Comparison of ENCODE assay signal across 9 cellular contexts in genomic region chr17:44170499-44171201, GRCh38. TPM values are rescaled to one million over a fixed set of nuclear protein-coding genes. Genes with fewer than 3 reads are reported as not detected.
A peak's percentile ranks its signal among the peaks of the same experiment; 100 is the strongest.
DNase-seq lines count a peak whose midpoint lies in the region; ATAC-seq and TF ChIP-seq lines count a peak whose summit lies in the region.
"Had no signal": no experiment of that assay in that cellular context is flagged by ENCODE, and none has a peak within 500 bp of the region (broad histone marks: within the 10 kb centered on the region; RNA-seq: fewer than 3 reads in every experiment).

A gene with protein sequence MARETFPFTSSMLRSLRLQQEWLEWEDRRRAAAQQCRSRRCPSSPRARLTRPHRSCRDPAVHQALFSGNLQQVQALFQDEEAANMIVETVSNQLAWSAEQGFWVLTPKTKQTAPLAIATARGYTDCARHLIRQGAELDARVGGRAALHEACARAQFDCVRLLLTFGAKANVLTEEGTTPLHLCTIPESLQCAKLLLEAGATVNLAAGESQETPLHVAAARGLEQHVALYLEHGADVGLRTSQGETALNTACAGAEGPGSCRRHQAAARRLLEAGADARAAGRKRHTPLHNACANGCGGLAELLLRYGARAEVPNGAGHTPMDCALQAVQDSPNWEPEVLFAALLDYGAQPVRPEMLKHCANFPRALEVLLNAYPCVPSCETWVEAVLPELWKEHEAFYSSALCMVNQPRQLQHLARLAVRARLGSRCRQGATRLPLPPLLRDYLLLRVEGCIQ (plus strand): TSS chr17:44170704. CDS start chr17:44170790, 86 bp downstream.

- no peak for TF ChIP-seq CTCF in glutamatergic neuron (IDR thresholded peaks at IDR 0.05; ENCODE audit: partially characterized antibody, unreplicated experiment)
- TF ChIP-seq CTCF in parathyroid adenoma (IDR thresholded peaks at IDR 0.05), result no peak
- TF ChIP-seq CTCF in breast epithelium (IDR thresholded peaks at IDR 0.05), result no peak

- H3K9me3 ChIP-seq in NT2/D1 (ENCODE audit: insufficient read depth, low read length) (no peaks in the 10 kb centered on the region), parathyroid adenoma (ENCODE audit: control insufficient read depth, low read length) (no peaks in the 10 kb centered on the region), breast epithelium (no peaks in the 10 kb centered on the region)

- H3K9ac ChIP-seq in NT2/D1 (ENCODE audit: insufficient read length, low read depth), result peak within 1 kb of the TSS; percentile 52
- no peak within 1 kb of the TSS for H3K9ac ChIP-seq in parathyroid adenoma

- no peak for TF ChIP-seq POLR2A in breast epithelium (IDR thresholded peaks at IDR 0.05)

- H3K27me3 ChIP-seq in NT2/D1 (ENCODE audit: insufficient read depth, insufficient read length) (no peaks in the 10 kb centered on the region), parathyroid adenoma (ENCODE audit: control insufficient read depth, insufficient read depth, low read length) (no peaks in the 10 kb centered on the region), breast epithelium (no peaks in the 10 kb centered on the region)

- no peaks in the 10 kb centered on the region for H3K79me2 ChIP-seq in parathyroid adenoma

- peaks cover 7% of the 10 kb centered on the region for H3K4me1 Mint-ChIP-seq in glutamatergic neuron (ENCODE audit: low read depth, unreplicated experiment)

- ATAC-seq in HG03521 (IDR thresholded peaks at IDR 0.05; ENCODE audit: unreplicated experiment), result no peak
- ATAC-seq in HG03432 (IDR thresholded peaks at IDR 0.05; ENCODE audit: unreplicated experiment), result no peak

- peak within 1 kb of the TSS; percentile 55 for H3K4me3 Mint-ChIP-seq in glutamatergic neuron (ENCODE audit: unreplicated experiment)

- peak within 1 kb of the TSS; percentile 75 for H3K27ac Mint-ChIP-seq in glutamatergic neuron (ENCODE audit: unreplicated experiment)

- intact Hi-C loops in breast epithelium (cut with DNase I; ENCODE audit: low total_unique reads), result no loop called here

- H3K4me2 ChIP-seq in parathyroid adenoma (ENCODE audit: low read length), result peak within 1 kb of the TSS; percentile 65

- H3K4me3 ChIP-seq in NT2/D1 (ENCODE audit: insufficient read length, low read depth) (no peak within 1 kb of the TSS), parathyroid adenoma (ENCODE audit: low read depth, low read length) (peak within 1 kb of the TSS; percentile 32), breast epithelium (peak within 1 kb of the TSS in 1 of 3 donors; percentile 7)

- peaks cover 23% of the 10 kb centered on the region for H3K4me1 ChIP-seq in NT2/D1 (ENCODE audit: insufficient read depth, insufficient read length)
- H3K4me1 ChIP-seq in parathyroid adenoma, result peaks cover 19% of the 10 kb centered on the region
- H3K4me1 ChIP-seq in breast epithelium, result no peaks in the 10 kb centered on the region

- H3K36me3 ChIP-seq in NT2/D1 (ENCODE audit: insufficient read depth, insufficient read length, low read length), result peaks cover 7% of the 10 kb centered on the region
- H3K36me3 ChIP-seq in parathyroid adenoma (ENCODE audit: control insufficient read depth, insufficient read depth, low read length), result no peaks in the 10 kb centered on the region
- H3K36me3 ChIP-seq in breast epithelium, result no peaks in the 10 kb centered on the region

- no peaks in the 10 kb centered on the region for H3K36me3 Mint-ChIP-seq in glutamatergic neuron (ENCODE audit: unreplicated experiment)

- peak within 1 kb of the TSS; percentile 75 for H2AFZ ChIP-seq in parathyroid adenoma

- no peaks in the 10 kb centered on the region for H3K9me3 Mint-ChIP-seq in glutamatergic neuron (ENCODE audit: unreplicated experiment)

- H3K27me3 Mint-ChIP-seq in glutamatergic neuron (ENCODE audit: unreplicated experiment), result no peaks in the 10 kb centered on the region

- H3K27ac ChIP-seq in parathyroid adenoma (peak within 1 kb of the TSS; percentile 51), breast epithelium (no peak within 1 kb of the TSS)

- DNase-seq in EH (ENCODE audit: low read depth) (peak; percentile 61), NT2/D1 (ENCODE audit: low read depth, low spot score) (no peak), glutamatergic neuron (no peak), breast epithelium (ENCODE audit: low spot score in 2 of 2) (no peak)
- no peak for DNase-seq in activated T-cell treated with anti-CD3 and anti-CD28 coated beads, Interleukin-2, amount 50 U/mL, for 48 hours
- DNase-seq: NCI-H345 had no signal

RNA-seq across cellular contexts. Expression of the gene that starts here (rescaled TPM):
- total RNA-seq in glutamatergic neuron (ENCODE audit: unreplicated experiment) (not detected), breast epithelium (under 1 TPM in 2 of 3 donors, not detected in 1; 0.29 to 0.33 TPM)
